In the genomic region with DNA sequence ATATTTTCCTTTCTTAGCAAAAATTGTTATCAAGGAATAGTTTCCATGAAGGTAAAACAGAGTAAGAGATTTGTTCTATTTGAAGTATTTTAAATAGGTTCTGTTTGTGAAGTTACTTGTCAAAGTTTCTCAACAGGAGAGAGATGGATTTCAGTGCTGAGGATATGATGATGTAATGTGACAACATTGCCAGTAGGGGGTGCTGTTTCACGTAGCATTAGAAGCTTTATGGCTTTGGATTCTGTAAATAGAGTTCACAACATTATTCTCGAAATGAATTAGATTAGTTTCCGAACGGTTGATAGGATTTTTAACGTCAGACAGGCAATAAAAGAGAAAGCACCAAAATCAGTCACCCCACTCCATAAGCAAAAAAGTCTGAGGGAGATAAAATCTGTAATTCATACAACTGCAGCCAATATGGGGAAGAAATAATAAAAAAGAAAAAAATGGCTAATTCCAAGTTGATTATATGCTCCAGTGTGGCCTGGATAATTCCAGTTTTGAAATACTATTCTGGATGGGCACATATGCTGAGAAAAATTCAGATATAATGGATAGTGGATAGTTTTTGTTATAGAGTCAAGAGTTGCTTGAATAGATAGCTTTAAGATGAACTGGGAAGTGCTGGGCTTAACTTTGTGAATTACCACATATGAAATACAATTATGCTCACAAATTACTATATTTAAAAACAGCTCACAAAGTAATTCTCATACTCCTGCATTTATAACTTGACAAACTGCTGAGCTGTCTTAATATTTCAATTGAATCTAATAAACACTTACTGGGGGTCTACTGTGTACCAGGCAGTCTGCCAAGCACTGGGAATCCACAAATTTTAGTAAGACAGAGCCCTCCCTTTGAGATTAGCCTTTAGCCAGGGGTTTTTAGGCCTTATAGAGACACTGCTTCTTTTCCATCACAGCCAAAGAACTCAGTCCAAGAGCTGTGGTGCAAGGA, we compare ENCODE assay signal across 8 cellular contexts.
A peak's percentile ranks its signal among the peaks of the same experiment; 100 is the strongest.
DNase-seq lines count a peak whose midpoint lies in the region; TF ChIP-seq lines count a peak whose summit lies in the region.

No MANE protein-coding gene starts in this region.

- no peaks in the 10 kb centered on the region for H3K9me3 ChIP-seq in HEK293 (ENCODE audit: control insufficient read depth, insufficient read depth, low read depth, low read length)

- POLR2A ChIA-PET in HEK293 (lab: Yijun Ruan, JAX), result no interaction called here

- no peak; the same call in 1 of the 2 replicates for TF ChIP-seq CTCF in HEK293 (tag by site-specific recombination; IDR thresholded peaks at IDR 0.05)

- no peaks in the 10 kb centered on the region for H3K36me3 ChIP-seq in HEK293 (ENCODE audit: control insufficient read depth in 2 of 2, insufficient read depth in 1 of 2, low read length in 2 of 2)

- CTCF ChIA-PET in HEK293 (lab: Yijun Ruan, JAX), result interaction anchor here (0.6 to 2.9 kb wide), 18 partner anchors 10 to 1035 kb away, joined by 3 to 10 read pairs (median 3); no protein-coding TSS in a partner anchor

- DNase-seq in A172 (ENCODE audit: low spot score) (peak; percentile 66), EL (peak; percentile 58), NCI-H1048 (lab: John Stamatoyannopoulos, UW) (peak; percentile 14), SKM-1 treated with dmso at 0.1 percent for 144 hours (lab: John Stamatoyannopoulos, UW; ENCODE audit: unreplicated experiment) (peak; percentile 69), myocyte (ENCODE audit: low read depth) (peak; percentile 73), cortex of kidney (lab: John Stamatoyannopoulos, UW) (no peak)
- peak; percentile 2 for DNase-seq in effector CD8-positive, alpha-beta T cell (lab: John Stamatoyannopoulos, UW)

- H3K4me1 ChIP-seq in HEK293 (ENCODE audit: control insufficient read depth, insufficient read depth, low read length), result no peaks in the 10 kb centered on the region

- H3K27ac ChIP-seq in HEK293 (ENCODE audit: extremely low read depth, low read depth, low read length), result no peak overlapping the region

- H3K4me3 ChIP-seq in HEK293 (ENCODE audit: low read depth, low read length), result no peak overlapping the region

TF ChIP-seq in HEK293, 187 proteins besides CTCF, POLR2A, EP300 and RAD21 (continues in another document):
- TF ChIP-seq, protein P1, sequence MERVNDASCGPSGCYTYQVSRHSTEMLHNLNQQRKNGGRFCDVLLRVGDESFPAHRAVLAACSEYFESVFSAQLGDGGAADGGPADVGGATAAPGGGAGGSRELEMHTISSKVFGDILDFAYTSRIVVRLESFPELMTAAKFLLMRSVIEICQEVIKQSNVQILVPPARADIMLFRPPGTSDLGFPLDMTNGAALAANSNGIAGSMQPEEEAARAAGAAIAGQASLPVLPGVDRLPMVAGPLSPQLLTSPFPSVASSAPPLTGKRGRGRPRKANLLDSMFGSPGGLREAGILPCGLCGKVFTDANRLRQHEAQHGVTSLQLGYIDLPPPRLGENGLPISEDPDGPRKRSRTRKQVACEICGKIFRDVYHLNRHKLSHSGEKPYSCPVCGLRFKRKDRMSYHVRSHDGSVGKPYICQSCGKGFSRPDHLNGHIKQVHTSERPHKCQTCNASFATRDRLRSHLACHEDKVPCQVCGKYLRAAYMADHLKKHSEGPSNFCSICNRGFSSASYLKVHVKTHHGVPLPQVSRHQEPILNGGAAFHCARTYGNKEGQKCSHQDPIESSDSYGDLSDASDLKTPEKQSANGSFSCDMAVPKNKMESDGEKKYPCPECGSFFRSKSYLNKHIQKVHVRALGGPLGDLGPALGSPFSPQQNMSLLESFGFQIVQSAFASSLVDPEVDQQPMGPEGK (tag by site-specific recombination; IDR thresholded peaks at IDR 0.05), result no peak
- TF ChIP-seq HOXA7 (CRISPR knock-in tag; IDR thresholded peaks at IDR 0.05; ENCODE audit: borderline replicate concordance), result no peak
- TF ChIP-seq ZNF239 (tag by site-specific recombination; IDR thresholded peaks at IDR 0.05), result no peak
- peak; percentile 95 for TF ChIP-seq ZNF654 (tag by site-specific recombination; IDR thresholded peaks at IDR 0.05; ENCODE audit: low read depth)
- TF ChIP-seq ZNF292 (tag by site-specific recombination; IDR thresholded peaks at IDR 0.05; ENCODE audit: borderline replicate concordance, low read depth), result no peak
- TF ChIP-seq FEZF1 (tag by site-specific recombination; IDR thresholded peaks at IDR 0.05), result no peak
- TF ChIP-seq, protein P2, sequence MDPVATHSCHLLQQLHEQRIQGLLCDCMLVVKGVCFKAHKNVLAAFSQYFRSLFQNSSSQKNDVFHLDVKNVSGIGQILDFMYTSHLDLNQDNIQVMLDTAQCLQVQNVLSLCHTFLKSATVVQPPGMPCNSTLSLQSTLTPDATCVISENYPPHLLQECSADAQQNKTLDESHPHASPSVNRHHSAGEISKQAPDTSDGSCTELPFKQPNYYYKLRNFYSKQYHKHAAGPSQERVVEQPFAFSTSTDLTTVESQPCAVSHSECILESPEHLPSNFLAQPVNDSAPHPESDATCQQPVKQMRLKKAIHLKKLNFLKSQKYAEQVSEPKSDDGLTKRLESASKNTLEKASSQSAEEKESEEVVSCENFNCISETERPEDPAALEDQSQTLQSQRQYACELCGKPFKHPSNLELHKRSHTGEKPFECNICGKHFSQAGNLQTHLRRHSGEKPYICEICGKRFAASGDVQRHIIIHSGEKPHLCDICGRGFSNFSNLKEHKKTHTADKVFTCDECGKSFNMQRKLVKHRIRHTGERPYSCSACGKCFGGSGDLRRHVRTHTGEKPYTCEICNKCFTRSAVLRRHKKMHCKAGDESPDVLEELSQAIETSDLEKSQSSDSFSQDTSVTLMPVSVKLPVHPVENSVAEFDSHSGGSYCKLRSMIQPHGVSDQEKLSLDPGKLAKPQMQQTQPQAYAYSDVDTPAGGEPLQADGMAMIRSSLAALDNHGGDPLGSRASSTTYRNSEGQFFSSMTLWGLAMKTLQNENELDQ (tag by site-specific recombination; IDR thresholded peaks at IDR 0.05; ENCODE audit: low read depth), result no peak
- 0 out of 2 replicates have a peak, but pooled peaks have one; percentile 32 for TF ChIP-seq ZNF2 (tag by site-specific recombination; IDR thresholded peaks at IDR 0.05)
- no peak for TF ChIP-seq YY2 (tag by site-specific recombination; IDR thresholded peaks at IDR 0.05)
- TF ChIP-seq, protein P3, sequence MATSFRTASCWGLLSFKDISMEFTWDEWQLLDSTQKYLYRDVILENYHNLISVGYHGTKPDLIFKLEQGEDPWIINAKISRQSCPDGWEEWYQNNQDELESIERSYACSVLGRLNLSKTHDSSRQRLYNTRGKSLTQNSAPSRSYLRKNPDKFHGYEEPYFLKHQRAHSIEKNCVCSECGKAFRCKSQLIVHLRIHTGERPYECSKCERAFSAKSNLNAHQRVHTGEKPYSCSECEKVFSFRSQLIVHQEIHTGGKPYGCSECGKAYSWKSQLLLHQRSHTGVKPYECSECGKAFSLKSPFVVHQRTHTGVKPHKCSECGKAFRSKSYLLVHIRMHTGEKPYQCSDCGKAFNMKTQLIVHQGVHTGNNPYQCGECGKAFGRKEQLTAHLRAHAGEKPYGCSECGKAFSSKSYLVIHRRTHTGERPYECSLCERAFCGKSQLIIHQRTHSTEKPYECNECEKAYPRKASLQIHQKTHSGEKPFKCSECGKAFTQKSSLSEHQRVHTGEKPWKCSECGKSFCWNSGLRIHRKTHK (tag by site-specific recombination; IDR thresholded peaks at IDR 0.05), result no peak
- TF ChIP-seq ZNF626 (tag by site-specific recombination; IDR thresholded peaks at IDR 0.05), result no peak
- no peak for TF ChIP-seq ZNF426 (tag by site-specific recombination; IDR thresholded peaks at IDR 0.05)
- TF ChIP-seq, protein P4, sequence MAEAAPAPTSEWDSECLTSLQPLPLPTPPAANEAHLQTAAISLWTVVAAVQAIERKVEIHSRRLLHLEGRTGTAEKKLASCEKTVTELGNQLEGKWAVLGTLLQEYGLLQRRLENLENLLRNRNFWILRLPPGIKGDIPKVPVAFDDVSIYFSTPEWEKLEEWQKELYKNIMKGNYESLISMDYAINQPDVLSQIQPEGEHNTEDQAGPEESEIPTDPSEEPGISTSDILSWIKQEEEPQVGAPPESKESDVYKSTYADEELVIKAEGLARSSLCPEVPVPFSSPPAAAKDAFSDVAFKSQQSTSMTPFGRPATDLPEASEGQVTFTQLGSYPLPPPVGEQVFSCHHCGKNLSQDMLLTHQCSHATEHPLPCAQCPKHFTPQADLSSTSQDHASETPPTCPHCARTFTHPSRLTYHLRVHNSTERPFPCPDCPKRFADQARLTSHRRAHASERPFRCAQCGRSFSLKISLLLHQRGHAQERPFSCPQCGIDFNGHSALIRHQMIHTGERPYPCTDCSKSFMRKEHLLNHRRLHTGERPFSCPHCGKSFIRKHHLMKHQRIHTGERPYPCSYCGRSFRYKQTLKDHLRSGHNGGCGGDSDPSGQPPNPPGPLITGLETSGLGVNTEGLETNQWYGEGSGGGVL (tag by site-specific recombination; IDR thresholded peaks at IDR 0.05), result no peak
- peak; percentile 46; the same call in 1 of the 2 replicates for TF ChIP-seq ZNF660 (tag by site-specific recombination; IDR thresholded peaks at IDR 0.05)
- TF ChIP-seq, protein P5, sequence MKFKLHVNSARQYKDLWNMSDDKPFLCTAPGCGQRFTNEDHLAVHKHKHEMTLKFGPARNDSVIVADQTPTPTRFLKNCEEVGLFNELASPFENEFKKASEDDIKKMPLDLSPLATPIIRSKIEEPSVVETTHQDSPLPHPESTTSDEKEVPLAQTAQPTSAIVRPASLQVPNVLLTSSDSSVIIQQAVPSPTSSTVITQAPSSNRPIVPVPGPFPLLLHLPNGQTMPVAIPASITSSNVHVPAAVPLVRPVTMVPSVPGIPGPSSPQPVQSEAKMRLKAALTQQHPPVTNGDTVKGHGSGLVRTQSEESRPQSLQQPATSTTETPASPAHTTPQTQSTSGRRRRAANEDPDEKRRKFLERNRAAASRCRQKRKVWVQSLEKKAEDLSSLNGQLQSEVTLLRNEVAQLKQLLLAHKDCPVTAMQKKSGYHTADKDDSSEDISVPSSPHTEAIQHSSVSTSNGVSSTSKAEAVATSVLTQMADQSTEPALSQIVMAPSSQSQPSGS (tag by site-specific recombination; IDR thresholded peaks at IDR 0.05; ENCODE audit: low read depth), result peak; percentile 90
- 0 out of 2 replicates have a peak, but pooled peaks have one; percentile 25 for TF ChIP-seq ZFP37 (tag by site-specific recombination; IDR thresholded peaks at IDR 0.05)
- TF ChIP-seq SP7 (tag by site-specific recombination; IDR thresholded peaks at IDR 0.05), result 0 out of 2 replicates have a peak, but pooled peaks have one; percentile 27
